ENCODE assay signal across 24 cellular contexts in the genomic region with DNA sequence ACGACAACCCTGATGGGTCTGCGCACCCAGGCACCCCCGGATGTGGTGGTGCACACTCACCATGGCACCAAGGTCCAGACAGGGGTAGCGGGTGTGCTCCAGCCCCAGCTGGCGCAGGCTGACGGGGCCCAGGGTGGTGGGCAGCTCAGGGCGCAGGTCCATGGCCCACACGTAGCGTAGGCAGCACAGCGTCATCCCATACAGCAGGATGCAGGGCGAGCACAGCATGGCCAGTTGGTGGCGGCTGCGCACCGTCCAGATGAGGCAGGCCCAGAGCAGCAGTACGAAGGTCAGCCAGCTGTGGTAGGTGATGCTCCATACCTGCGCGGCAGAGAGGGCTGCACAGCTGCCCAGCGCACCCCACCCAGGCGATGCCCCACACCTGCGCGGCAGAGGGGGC. TPM values are rescaled to one million over a fixed set of nuclear protein-coding genes. Genes with fewer than 3 reads are reported as not detected.
DNase-seq lines count a peak whose midpoint lies in the region; ATAC-seq, FAIRE-seq and TF ChIP-seq lines count a peak whose summit lies in the region.
"Had no signal": no experiment of that assay in that cellular context is flagged by ENCODE, and none has a peak within 500 bp of the region (broad histone marks: within the 10 kb centered on the region; RNA-seq: fewer than 3 reads in every experiment).

No MANE protein-coding gene starts in this region.

- POLR2A ChIA-PET in SK-N-SH (lab: Yijun Ruan, JAX): no interaction called here

- 92% methylated on average over 11 of the region's 21 CpGs for WGBS in SK-N-SH (ENCODE audit: low lambda C conversion rate)
- WGBS in neuronal stem cell (ENCODE audit: extremely low coverage in 2 of 2, insufficient read length in 2 of 2, insufficient replicate concordance in 1 of 2), 2 donors: no CpG with 5 or more reads among the region's 21 CpGs

- H3K79me2 ChIP-seq in SK-N-SH (ENCODE audit: insufficient read depth): peaks cover 6% of the 10 kb centered on the region; the same call in 1 of the 2 replicates

- no peak overlapping the region for H2AK5ac ChIP-seq in neuronal stem cell (ENCODE audit: low read depth, low read length)

- no peak overlapping the region for H2BK5ac ChIP-seq in neuronal stem cell (ENCODE audit: low read length)

- no peak overlapping the region for H2BK120ac ChIP-seq in neuronal stem cell (ENCODE audit: low read depth, low read length)

- H4K91ac ChIP-seq in neuronal stem cell (ENCODE audit: low read depth, low read length, poor library complexity): no peak overlapping the region

- H3K4me2 ChIP-seq in SK-N-SH: no peak overlapping the region
- H3K4me2 ChIP-seq in neuronal stem cell (ENCODE audit: insufficient read depth, low read length, poor library complexity, severe bottlenecking): no peak overlapping the region
- H3K4me2 ChIP-seq: BLaER1 had no signal

- H2BK12ac ChIP-seq in neuronal stem cell (ENCODE audit: low read length): peak overlapping the region; percentile 63

- peaks cover 4 to 16% of the 10 kb centered on the region in 2 experiments; a peak in 2 of 4 replicates for H3K4me1 ChIP-seq in SK-N-SH (ENCODE audit: control insufficient read depth in 1 of 2, insufficient read depth in 2 of 2, low read depth in 1 of 2, low read length in 1 of 2)
- H3K4me1 ChIP-seq in neuronal stem cell (ENCODE audit: control insufficient read depth in 2 of 2, insufficient read depth in 1 of 2, low read depth in 1 of 2, low read length in 2 of 2): peaks cover 2 to 3% of the 10 kb centered on the region in 2 donors
- peaks cover 0 to 6% (median 0%) of the 10 kb centered on the region in 4 donors for H3K4me1 ChIP-seq in Peyer's patch
- H3K4me1 ChIP-seq in effector memory CD4-positive, alpha-beta T cell (ENCODE audit: control insufficient read depth, insufficient read depth, low read length, poor library complexity, severe bottlenecking): peaks cover 5% of the 10 kb centered on the region
- H3K4me1 ChIP-seq: Caco-2 had no signal

- peak; percentile 58 for TF ChIP-seq RAD21 in SK-N-SH (IDR thresholded peaks at IDR 0.05; ENCODE audit: low read length)

- no peaks in the 10 kb centered on the region for H3K9me2 ChIP-seq in SK-N-SH

- peak overlapping the region; percentile 65 for H3K23ac ChIP-seq in neuronal stem cell (ENCODE audit: low read depth, low read length, poor library complexity)

- H3K9me3 ChIP-seq in SK-N-SH (no peaks in the 10 kb centered on the region), neuronal stem cell (replicated peaks in 1 of 2; ENCODE audit: control insufficient read depth in 2 of 2, insufficient read depth in 1 of 2, low read depth in 1 of 2, low read length in 2 of 2) (no peaks in the 10 kb centered on the region), Peyer's patch (no peaks in the 10 kb centered on the region)
- H3K9me3 ChIP-seq in effector memory CD4-positive, alpha-beta T cell (ENCODE audit: control insufficient read depth, low read length): no peaks in the 10 kb centered on the region
- H3K9me3 ChIP-seq: BLaER1, Caco-2 had no signal

- no peak overlapping the region for H3K4ac ChIP-seq in neuronal stem cell (ENCODE audit: low read length)

- no peak overlapping the region for H3K14ac ChIP-seq in neuronal stem cell (ENCODE audit: low read length)

- no peak overlapping the region for H2BK15ac ChIP-seq in neuronal stem cell (ENCODE audit: low read length)

- H3K79me1 ChIP-seq in neuronal stem cell (ENCODE audit: low read depth, low read length): no peaks in the 10 kb centered on the region

- H3K36me3 ChIP-seq in SK-N-SH (replicated peaks in 1 of 2; ENCODE audit: control insufficient read depth in 1 of 2, insufficient read depth in 2 of 2, low read length in 1 of 2) (peaks cover 0 to 32% of the 10 kb centered on the region in 2 experiments), neuronal stem cell (replicated peaks in 1 of 2; ENCODE audit: control insufficient read depth in 2 of 2, insufficient read depth in 2 of 2, low read length in 2 of 2) (no peaks in the 10 kb centered on the region), Peyer's patch (peaks cover 0 to 69% (median 0%) of the 10 kb centered on the region in 3 donors)
- H3K36me3 ChIP-seq in effector memory CD4-positive, alpha-beta T cell (ENCODE audit: control insufficient read depth, insufficient read depth, low read length): peaks cover 68% of the 10 kb centered on the region

- CTCF ChIA-PET in SK-N-SH (lab: Yijun Ruan, JAX): interaction anchor here (0.8 to 17.4 kb wide), 17 partner anchors 14 to 482 kb away, joined by 3 to 540 read pairs (median 8); a partner anchor contains a TSS

- no peak overlapping the region for H4K8ac ChIP-seq in neuronal stem cell (ENCODE audit: low read depth, low read length)

- H3K9ac ChIP-seq in SK-N-SH: no peak overlapping the region
- peak overlapping the region; percentile 44 for H3K9ac ChIP-seq in neuronal stem cell (ENCODE audit: low read depth, low read length, poor library complexity)
- H3K9ac ChIP-seq: BLaER1, GM23248 had no signal

- H3K27me3 ChIP-seq in SK-N-SH (ENCODE audit: insufficient read depth) (no peaks in the 10 kb centered on the region), neuronal stem cell (ENCODE audit: control insufficient read depth in 3 of 3, insufficient read depth in 3 of 3, low read depth in 1 of 3, low read length in 3 of 3) (peaks cover 0 to 7% (median 0%) of the 10 kb centered on the region in 3 experiments), Peyer's patch (no peaks in the 10 kb centered on the region)
- H3K27me3 ChIP-seq in effector memory CD4-positive, alpha-beta T cell (replicated peaks; ENCODE audit: control insufficient read depth, insufficient read depth, low read length, poor library complexity, severe bottlenecking): no peaks in the 10 kb centered on the region
- H3K27me3 ChIP-seq: BLaER1 had no signal

- H2AFZ ChIP-seq in SK-N-SH (ENCODE audit: low read depth) (no peak overlapping the region), neuronal stem cell (ENCODE audit: low read length) (no peak overlapping the region)
- H2AFZ ChIP-seq: GM23248 had no signal

- ATAC-seq in SK-N-SH treated with all-trans-retinoic acid at 6 μM for 48 hours: no peak
- ATAC-seq: CD8-positive, alpha-beta T cell; GM12878 had no signal

- DNase-seq in SK-N-SH (peak; percentile 63), HTR-8/SVneo (ENCODE audit: insufficient read length, low spot score) (no peak), NCI-H69 (lab: John Stamatoyannopoulos, UW) (peak; percentile 4), neuronal stem cell (ENCODE audit: low spot score) (no peak), NCI-H2171 (lab: John Stamatoyannopoulos, UW) (no peak), Peyer's patch (no peak)
- no peak for DNase-seq in effector memory CD4-positive, alpha-beta T cell
- DNase-seq: Caco-2; CD4-positive, CD25-positive, alpha-beta regulatory T cell; CD8-positive, alpha-beta T cell; DMS153; DND-41; GM23248; H7; HCEC 1CT had no signal

- TF ChIP-seq CTCF in SK-N-SH (IDR thresholded peaks at IDR 0.05) (no peak), Peyer's patch (IDR thresholded peaks at IDR 0.05) (no peak)

- FAIRE-seq in HTR-8/SVneo (lab: Jason Lieb, UNC): peak; percentile 38
- FAIRE-seq: G401.6, GM12878, GM19239, H1 had no signal

- TF ChIP-seq EP300 in SK-N-SH (IDR thresholded peaks at IDR 0.05; ENCODE audit: borderline replicate concordance in 1 of 2, low read depth in 1 of 2, low read length in 1 of 2): no peak

- no peak overlapping the region for H3K18ac ChIP-seq in neuronal stem cell (ENCODE audit: low read length)

- no peak for TF ChIP-seq POLR2A in Peyer's patch (IDR thresholded peaks at IDR 0.05)

- peaks cover 32% of the 10 kb centered on the region for H4K20me1 ChIP-seq in SK-N-SH (ENCODE audit: insufficient read depth)

- H3F3A ChIP-seq in SK-N-SH (replicated peaks; ENCODE audit: insufficient read depth): peaks cover 17% of the 10 kb centered on the region

- no peak overlapping the region for H3K4me3 ChIP-seq in SK-N-SH (ENCODE audit: low read depth in 2 of 2, low read length in 1 of 2)
- H3K4me3 ChIP-seq in neuronal stem cell (ENCODE audit: low read length in 2 of 2): no peak overlapping the region
- H3K4me3 ChIP-seq in Peyer's patch: no peak overlapping the region
- no peak overlapping the region for H3K4me3 ChIP-seq in effector memory CD4-positive, alpha-beta T cell (ENCODE audit: insufficient read depth, low read depth, low read length, poor library complexity, severe bottlenecking)
- H3K4me3 ChIP-seq: BLaER1, GM12878, GM23248 had no signal

- no peak overlapping the region for H3K27ac ChIP-seq in SK-N-SH (ENCODE audit: low read depth in 2 of 2, low read length in 1 of 2)
- no peak overlapping the region for H3K27ac ChIP-seq in neuronal stem cell (replicated peaks; ENCODE audit: low read length)
- H3K27ac ChIP-seq in Peyer's patch: no peak overlapping the region
- H3K27ac ChIP-seq in effector memory CD4-positive, alpha-beta T cell (ENCODE audit: insufficient read depth, low read length, poor library complexity, severe bottlenecking): no peak overlapping the region
- H3K27ac ChIP-seq: BLaER1, C4-2B, GM23248 had no signal

TF ChIP-seq in SK-N-SH, 30 proteins besides CTCF, POLR2A, EP300 and RAD21 (continues in another document):
- TF ChIP-seq RFX5 (IDR thresholded peaks at IDR 0.05; ENCODE audit: low read length) (no peak), FOXM1 (IDR thresholded peaks at IDR 0.05; ENCODE audit: low read depth) (no peak)

TF ChIP-seq in SK-N-SH treated with all-trans-retinoic acid at 6 μM for 48 hours, 23 proteins besides CTCF, POLR2A, EP300 and RAD21 (continues in another document):
- TF ChIP-seq BACH2 (CRISPR knock-in tag; IDR thresholded peaks at IDR 0.05; ENCODE audit: borderline replicate concordance): no peak

RNA-seq across cellular contexts. Expression of a gene that starts 29.8 kb away (rescaled TPM):
- 16.2 and 16.5 TPM in 2 replicates for polyA plus RNA-seq in SK-N-SH (2012; rRNA removed)
- polyA plus RNA-seq in SK-N-SH (2012; cell fraction: cytosol; rRNA removed): 6.3 and 9.8 TPM in 2 replicates
- polyA plus RNA-seq in SK-N-SH (2012; cell fraction: nucleus; rRNA removed): 32.4 and 41.1 TPM in 2 replicates
- 25.8 TPM for polyA plus RNA-seq in neuronal stem cell (2013, experiment 1 of 2)
- 28.0 TPM for polyA plus RNA-seq in neuronal stem cell (2013, experiment 2 of 2)
- total RNA-seq in Peyer's patch: 10 to 100 TPM in 2 of 4 donors, 1 to 10 TPM in 2; 3.9 to 25.1 (median 9.3) TPM

RNA-seq across cellular contexts. Expression of a gene that starts 29.9 kb away (rescaled TPM):
- polyA plus RNA-seq in SK-N-SH (2012; rRNA removed): 17.0 and 17.2 TPM in 2 replicates
- 7.5 and 11.2 TPM in 2 replicates for polyA plus RNA-seq in SK-N-SH (2012; cell fraction: cytosol; rRNA removed)
- polyA plus RNA-seq in SK-N-SH (2012; cell fraction: nucleus; rRNA removed): 29.1 and 45.4 TPM in 2 replicates
- polyA plus RNA-seq in neuronal stem cell (2013, experiment 1 of 2): 20.4 TPM
- 19.1 TPM for polyA plus RNA-seq in neuronal stem cell (2013, experiment 2 of 2)
- 10 to 100 TPM; 14.5 to 64.4 (median 23.1) TPM for total RNA-seq in Peyer's patch

RNA-seq across cellular contexts. Expression of a gene that starts 48.9 kb away (rescaled TPM):
- polyA plus RNA-seq in SK-N-SH (2012; rRNA removed): 111 and 184 TPM in 2 replicates
- polyA plus RNA-seq in SK-N-SH (2012; cell fraction: cytosol; rRNA removed): 45.3 and 86.3 TPM in 2 replicates
- polyA plus RNA-seq in SK-N-SH (2012; cell fraction: nucleus; rRNA removed): 670 and 1,039 TPM in 2 replicates
- 8.0 TPM for polyA plus RNA-seq in neuronal stem cell (2013, experiment 1 of 2)
- polyA plus RNA-seq in neuronal stem cell (2013, experiment 2 of 2): 9.2 TPM
- total RNA-seq in Peyer's patch: 100 to 1,000 TPM in 3 of 4 donors, 10 to 100 TPM in 1; 76.9 to 218 (median 183) TPM

RNA-seq across cellular contexts. Expression of a gene that starts 49.8 kb away (rescaled TPM):
- 0.03 and 0.18 TPM in 2 replicates for polyA plus RNA-seq in SK-N-SH (2012; rRNA removed)
- polyA plus RNA-seq in SK-N-SH (2012; cell fraction: cytosol; rRNA removed): 0.06 and 0.09 TPM in 2 replicates
- 0.24 and 0.32 TPM in 2 replicates for polyA plus RNA-seq in SK-N-SH (2012; cell fraction: nucleus; rRNA removed)
- polyA plus RNA-seq in neuronal stem cell (2013, experiment 1 of 2): 0.50 TPM
- 0.32 TPM for polyA plus RNA-seq in neuronal stem cell (2013, experiment 2 of 2)
- under 1 TPM in 2 of 4 donors, not detected in 2; 0.70 to 0.80 TPM for total RNA-seq in Peyer's patch
- total RNA-seq: A172, A673, GM23248 had no signal

Comparison
In these comparisons a context has a peak if more than half of its experiments do, and no peak if none do; other contexts are left out.
1. DNase-seq: peak in SK-N-SH (single experiment) and NCI-H69 (single experiment); none in HTR-8/SVneo (single experiment), neuronal stem cell (single experiment), NCI-H2171 (single experiment), Peyer's patch (0 of 3) and effector memory CD4-positive, alpha-beta T cell (0 of 3).